8 cellular contexts compared by ENCODE assay signal in the genomic region with DNA sequence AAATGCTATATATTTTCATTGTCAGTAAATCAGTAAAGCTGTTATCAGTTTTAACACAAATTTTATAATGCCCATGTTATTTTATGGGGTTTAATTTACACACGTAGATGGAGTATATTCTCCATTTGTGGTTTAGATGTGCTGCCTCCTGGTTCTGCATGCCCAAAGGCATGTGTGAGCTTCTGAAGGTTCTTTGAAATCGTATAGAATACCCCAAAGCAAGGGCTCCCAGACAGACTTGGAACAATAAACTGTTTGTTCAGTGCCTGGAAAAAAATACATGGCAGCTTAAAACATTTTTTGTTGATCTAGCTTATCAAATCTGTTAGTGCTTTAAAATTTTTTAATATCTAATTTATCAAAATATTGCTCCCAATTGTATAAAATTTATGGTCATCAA.
"Had no signal": no experiment of that assay in that cellular context is flagged by ENCODE, and none has a peak within 500 bp of the region (broad histone marks: within the 10 kb centered on the region; RNA-seq: fewer than 3 reads in every experiment).

No MANE protein-coding gene starts in this region.

- DNase-seq: H9, HCEC 1CT, IMR-90, KG1 had no signal

- H3K27ac ChIP-seq: HL-60 had no signal

- FAIRE-seq: H1, H54, K562 had no signal
